Comparison of ENCODE assay signal across 13 cellular contexts in the genomic region with DNA sequence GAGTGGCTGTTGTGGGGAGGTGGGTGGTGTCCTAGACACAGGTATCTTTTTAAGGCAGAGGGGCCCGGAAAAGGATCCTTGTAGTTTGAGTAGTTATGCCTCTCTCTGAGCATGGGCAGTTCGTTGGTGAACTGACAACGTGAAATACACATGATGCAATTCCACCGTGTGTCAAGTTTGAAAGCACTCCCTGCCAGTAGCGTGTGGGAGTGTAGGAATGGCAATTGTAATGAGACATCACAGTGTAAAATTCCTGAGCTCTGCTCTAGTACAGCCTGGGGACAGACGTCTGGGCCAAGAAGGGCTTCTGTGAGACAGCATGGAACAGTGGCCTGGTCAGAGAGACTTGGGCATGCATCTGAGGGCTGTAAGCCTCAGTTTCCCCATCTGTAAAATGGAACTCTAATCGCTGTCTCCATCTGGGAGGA. TPM values are rescaled to one million over a fixed set of nuclear protein-coding genes. Genes with fewer than 3 reads are reported as not detected.
A peak's percentile ranks its signal among the peaks of the same experiment; 100 is the strongest.
DNase-seq lines count a peak whose midpoint lies in the region; ATAC-seq, FAIRE-seq and TF ChIP-seq lines count a peak whose summit lies in the region.
"Had no signal": no experiment of that assay in that cellular context is flagged by ENCODE, and none has a peak within 500 bp of the region (broad histone marks: within the 10 kb centered on the region; RNA-seq: fewer than 3 reads in every experiment).

No MANE protein-coding gene starts in this region.

- FAIRE-seq in astrocyte (lab: Jason Lieb, UNC): no peak

- H3K79me2 ChIP-seq in astrocyte (ENCODE audit: insufficient read depth, low read length): peaks cover 9% of the 10 kb centered on the region

- H3K27me3 ChIP-seq in AG04450 (ENCODE audit: control insufficient read depth, insufficient read depth, low read length) (no peaks in the 10 kb centered on the region), H7 (ENCODE audit: control insufficient read depth, insufficient read depth, low read length) (no peaks in the 10 kb centered on the region), astrocyte (ENCODE audit: insufficient read depth, low read length) (no peaks in the 10 kb centered on the region), vagina (no peaks in the 10 kb centered on the region)
- no peaks in the 10 kb centered on the region for H3K27me3 ChIP-seq in CD4-positive, alpha-beta memory T cell (ENCODE audit: insufficient read depth, low read length)

- peaks cover 22% of the 10 kb centered on the region for H3K4me1 Mint-ChIP-seq in astrocyte (ENCODE audit: low read depth, unreplicated experiment)
- H3K4me1 Mint-ChIP-seq in CD4-positive, alpha-beta memory T cell: peaks cover 22 to 53% (median 37%) of the 10 kb centered on the region in 4 donors

- H3K4me2 ChIP-seq in astrocyte (ENCODE audit: low read length): peak overlapping the region; percentile 6

- POLR2A ChIA-PET in AG04450 (lab: Yijun Ruan, JAX): interaction anchor here (0.7 kb wide), 1 partner anchor 10 kb away, joined by 3 read pairs; the partner anchor contains the start of gene ASF1B
- POLR2A ChIA-PET in CD4-positive, alpha-beta memory T cell (lab: Charles Lee; ENCODE audit: partially characterized antibody): interaction anchor here (2.6 to 4.5 kb wide), 3 partner anchors 10 to 21 kb away, joined by 11 to 48 read pairs (median 33); partner anchors contain the start of gene ASF1B

- ATAC-seq in HG02852 (IDR thresholded peaks at IDR 0.05; ENCODE audit: unreplicated experiment): no peak

- peaks cover 10% of the 10 kb centered on the region for H3K4me1 ChIP-seq in astrocyte (ENCODE audit: insufficient read depth, low read length)
- peaks cover 36% of the 10 kb centered on the region for H3K4me1 ChIP-seq in CD4-positive, alpha-beta memory T cell (ENCODE audit: insufficient read depth, low read length)
- peaks cover 29% of the 10 kb centered on the region for H3K4me1 ChIP-seq in vagina

- H3K9me3 ChIP-seq in AG04450 (ENCODE audit: control insufficient read depth, insufficient read depth, low read length): no peaks in the 10 kb centered on the region
- H3K9me3 ChIP-seq in astrocyte (ENCODE audit: insufficient read depth, low read depth, low read length): no peaks in the 10 kb centered on the region
- no peaks in the 10 kb centered on the region for H3K9me3 ChIP-seq in CD4-positive, alpha-beta memory T cell (ENCODE audit: control insufficient read depth in 1 of 2, low read length in 2 of 2)
- no peaks in the 10 kb centered on the region for H3K9me3 ChIP-seq in vagina

- no peaks in the 10 kb centered on the region for H3K27me3 Mint-ChIP-seq in astrocyte (ENCODE audit: low read depth, unreplicated experiment)
- H3K27me3 Mint-ChIP-seq in CD4-positive, alpha-beta memory T cell: no peaks in the 10 kb centered on the region

- H3K27ac Mint-ChIP-seq in astrocyte (ENCODE audit: unreplicated experiment): peak overlapping the region; percentile 96
- peak overlapping the region in 2 of 7 donors; percentile 72 to 93 for H3K27ac Mint-ChIP-seq in CD4-positive, alpha-beta memory T cell

- no peak overlapping the region for H3K9ac ChIP-seq in astrocyte (ENCODE audit: low read length)

- CTCF ChIA-PET in AG04450 (lab: Charles Lee): interaction anchor here (0.8 to 2.3 kb wide), 5 partner anchors 8 to 334 kb away, joined by 3 to 25 read pairs (median 5); partner anchors contain the start of gene ASF1B
- CTCF ChIA-PET in CD4-positive, alpha-beta memory T cell (lab: Charles Lee; ENCODE audit: partially characterized antibody): interaction anchor here (3.0 to 4.3 kb wide), 2 partner anchors 11 to 201 kb away, joined by 15 to 29 read pairs; partner anchors contain the start of gene ASF1B

- H3K4me3 Mint-ChIP-seq in astrocyte (ENCODE audit: unreplicated experiment): no peak overlapping the region
- no peak overlapping the region for H3K4me3 Mint-ChIP-seq in CD4-positive, alpha-beta memory T cell

- H4K20me1 ChIP-seq in astrocyte (ENCODE audit: insufficient read depth, low read length): peaks cover 36% of the 10 kb centered on the region

- H3K4me3 ChIP-seq in AG04450 (ENCODE audit: low read depth, low read length) (no peak overlapping the region), H7 (ENCODE audit: insufficient read depth, low read depth, low read length) (no peak overlapping the region), astrocyte (ENCODE audit: insufficient read depth, low read depth, low read length) (no peak overlapping the region), vagina (no peak overlapping the region)
- no peak overlapping the region for H3K4me3 ChIP-seq in CD4-positive, alpha-beta memory T cell (ENCODE audit: low read length in 2 of 2)

- TF ChIP-seq CTCF in AG04450 (IDR thresholded peaks at IDR 0.05; ENCODE audit: low read depth, low read length) (no peak), astrocyte (IDR thresholded peaks at IDR 0.05; ENCODE audit: insufficient read depth, low read depth, low read length) (no peak), vagina (IDR thresholded peaks at IDR 0.05) (no peak)

- peaks cover 4% of the 10 kb centered on the region for H3K36me3 ChIP-seq in H7 (replicated peaks; ENCODE audit: control insufficient read depth, insufficient read depth, low read length)
- H3K36me3 ChIP-seq in astrocyte (ENCODE audit: insufficient read depth, low read length): no peaks in the 10 kb centered on the region
- H3K36me3 ChIP-seq in CD4-positive, alpha-beta memory T cell (ENCODE audit: insufficient read depth, low read length): peaks cover 1% of the 10 kb centered on the region
- no peaks in the 10 kb centered on the region for H3K36me3 ChIP-seq in vagina

- DNase-seq in AG04450 (ENCODE audit: low read depth, low spot score) (peak; percentile 34), H7 (peak; percentile 32), astrocyte (ENCODE audit: low read depth) (peak; percentile 73), islet precursor cell (peak; percentile 77), NCI-H1105 (lab: John Stamatoyannopoulos, UW) (no peak), vagina (ENCODE audit: extremely low spot score in 2 of 2) (no peak)
- no peak for DNase-seq in CD4-positive, alpha-beta memory T cell
- DNase-seq: activated CD4-positive, alpha-beta T cell treated with anti-CD3 and anti-CD28 coated beads for 4 hours; midbrain; NCI-H1092; RPMI8226; substantia nigra had no signal

- H3K9me3 Mint-ChIP-seq in astrocyte (ENCODE audit: unreplicated experiment): no peaks in the 10 kb centered on the region
- H3K9me3 Mint-ChIP-seq in CD4-positive, alpha-beta memory T cell: no peaks in the 10 kb centered on the region

- TF ChIP-seq POLR2A in vagina (IDR thresholded peaks at IDR 0.05): no peak

- no peak overlapping the region for H2AFZ ChIP-seq in astrocyte (ENCODE audit: low read depth, low read length)

- intact Hi-C loops in CD4-positive, alpha-beta memory T cell (cut with micrococcal nuclease): no loop called here
- intact Hi-C loops in vagina (cut with DNase I): loop anchor here (5.0 to 10.0 kb wide), 2 partner anchors 200 to 328 kb away; partner anchors contain the start of gene PTGER1

- H3K27ac ChIP-seq in AG04450 (ENCODE audit: low read depth, low read length): no peak overlapping the region
- H3K27ac ChIP-seq in astrocyte (ENCODE audit: low read depth, low read length): no peak overlapping the region
- H3K27ac ChIP-seq in CD4-positive, alpha-beta memory T cell (ENCODE audit: low read depth, low read length): no peak overlapping the region
- H3K27ac ChIP-seq in vagina: no peak overlapping the region

- H3K36me3 Mint-ChIP-seq in astrocyte (ENCODE audit: low read depth, unreplicated experiment): peaks cover 3% of the 10 kb centered on the region
- H3K36me3 Mint-ChIP-seq in CD4-positive, alpha-beta memory T cell: no peaks in the 10 kb centered on the region

RNA-seq across cellular contexts. Expression of gene ASF1B, which starts 10.4 kb away (rescaled TPM):
- polyA plus RNA-seq in AG04450 (2011; rRNA removed): 2.8 and 2.9 TPM in 2 replicates
- 2.9 and 3.7 TPM in 2 replicates for polyA minus RNA-seq in AG04450 (2011; rRNA and poly(A)+ RNA removed)
- total RNA-seq in H7 (2014; rRNA removed; shearing (Covaris generic)): 70.8 and 76.2 TPM in 2 replicates
- 1.1 and 1.9 TPM in 2 replicates for total RNA-seq in astrocyte
- total RNA-seq in CD4-positive, alpha-beta memory T cell: 1 to 10 TPM; 2.3 to 3.0 TPM
- polyA plus RNA-seq in CD4-positive, alpha-beta memory T cell: 1 to 10 TPM; 1.8 to 3.0 TPM
- 1.7 TPM for total RNA-seq in vagina

RNA-seq across cellular contexts. Expression of gene PRKACA, which starts 29.2 kb away (rescaled TPM):
- polyA plus RNA-seq in AG04450 (2011; rRNA removed): 17.9 and 25.1 TPM in 2 replicates
- polyA minus RNA-seq in AG04450 (2011; rRNA and poly(A)+ RNA removed): 21.6 and 26.0 TPM in 2 replicates
- total RNA-seq in H7 (2014; rRNA removed; shearing (Covaris generic)): 31.0 and 31.7 TPM in 2 replicates
- total RNA-seq in astrocyte: 80.5 and 82.6 TPM in 2 replicates
- total RNA-seq in CD4-positive, alpha-beta memory T cell: 10 to 100 TPM; 48.9 to 51.7 TPM
- 1 to 10 TPM in 1 of 2 donors, under 1 TPM in 1; 0.42 to 2.2 TPM for polyA plus RNA-seq in CD4-positive, alpha-beta memory T cell
- 28.0 TPM for total RNA-seq in vagina

RNA-seq across cellular contexts. Expression of gene SAMD1, which starts 56.3 kb away (rescaled TPM):
- polyA plus RNA-seq in AG04450 (2011; rRNA removed): 5.1 and 6.5 TPM in 2 replicates
- 5.6 and 6.4 TPM in 2 replicates for polyA minus RNA-seq in AG04450 (2011; rRNA and poly(A)+ RNA removed)
- total RNA-seq in H7 (2014; rRNA removed; shearing (Covaris generic)): 107 and 128 TPM in 2 replicates
- total RNA-seq in astrocyte: 36.8 and 41.7 TPM in 2 replicates
- total RNA-seq in CD4-positive, alpha-beta memory T cell: 10 to 100 TPM; 36.7 to 43.3 TPM
- polyA plus RNA-seq in CD4-positive, alpha-beta memory T cell: 1 to 10 TPM in 1 of 2 donors, under 1 TPM in 1; 0.16 to 2.4 TPM
- 6.9 TPM for total RNA-seq in vagina

RNA-seq across cellular contexts. Expression of gene ADGRL1, which starts 59.2 kb away (rescaled TPM):
- 2.0 and 2.9 TPM in 2 replicates for polyA plus RNA-seq in AG04450 (2011; rRNA removed)
- 5.7 and 12.6 TPM in 2 replicates for polyA minus RNA-seq in AG04450 (2011; rRNA and poly(A)+ RNA removed)
- 60.7 and 74.4 TPM in 2 replicates for total RNA-seq in H7 (2014; rRNA removed; shearing (Covaris generic))
- total RNA-seq in astrocyte: 40.9 and 48.9 TPM in 2 replicates
- total RNA-seq in CD4-positive, alpha-beta memory T cell: 10 to 100 TPM; 19.3 to 22.0 TPM
- polyA plus RNA-seq in CD4-positive, alpha-beta memory T cell: 1 to 10 TPM in 1 of 2 donors, under 1 TPM in 1; 0.55 to 1.3 TPM
- 23.3 TPM for total RNA-seq in vagina

Comparison
In these comparisons a context has a peak if more than half of its experiments do, and no peak if none do; other contexts are left out.
1. DNase-seq: peak in AG04450 (single experiment), H7 (single experiment), astrocyte (single experiment) and islet precursor cell (single experiment); none in NCI-H1105 (single experiment), CD4-positive, alpha-beta memory T cell (0 of 5) and vagina (0 of 2).
2. RNA of gene ASF1B, which starts 10.4 kb away (total RNA-seq): 70.8 to 76.2 TPM in H7; 2.3 to 3.0 TPM in CD4-positive, alpha-beta memory T cell, 1.1 to 1.9 TPM in astrocyte and 1.7 TPM in vagina (single experiment); every median in the first group is over 10 times any median in the second.